ENCODE assay signal across 8 cellular contexts in genomic region chr2:86078801-86079545, GRCh38. TPM values are rescaled to one million over a fixed set of nuclear protein-coding genes. Genes with fewer than 3 reads are reported as not detected.
DNase-seq lines count a peak whose midpoint lies in the region; ATAC-seq, FAIRE-seq and TF ChIP-seq lines count a peak whose summit lies in the region.

No MANE protein-coding gene starts in this region.

- H3K4me2 ChIP-seq in HepG2 (ENCODE audit: low read depth, low read length) = no peak overlapping the region

- H3K27ac ChIP-seq in HepG2 (ENCODE audit: extremely low read length, insufficient read depth, low read length) = no peak overlapping the region

- no peaks in the 10 kb centered on the region for H3K9me3 ChIP-seq in HepG2 (ENCODE audit: low read length)

- H3K9ac ChIP-seq in HepG2 (ENCODE audit: insufficient read depth, low read depth, low read length) = no peak overlapping the region

- CTCF ChIA-PET in HepG2 (lab: Yijun Ruan, JAX; ENCODE audit: low intra/inter-chr PET ratio, low total read pairs) = interaction anchor here (1.1 to 2.6 kb wide), 2 partner anchors 251 to 350 kb away, joined by 3 to 33 read pairs; no protein-coding TSS in a partner anchor
- CTCF ChIA-PET in HEK293T (lab: Yijun Ruan, JAX) = interaction anchor here (0.6 to 3.2 kb wide), 3 partner anchors 11 to 251 kb away, joined by 3 to 19 read pairs (median 4); no protein-coding TSS in a partner anchor

- H3K4me1 ChIP-seq in HepG2 (ENCODE audit: insufficient read depth, low read length) = peaks cover 7% of the 10 kb centered on the region

- WGBS in HepG2 (ENCODE audit: low lambda C conversion rate) = 93% methylated on average over 7 of the region's 7 CpGs

- ATAC-seq in HepG2 = peak; percentile 32; the same call in 2 of the 3 replicates

- in situ Hi-C loops in HepG2 (cut with HindIII; ENCODE audit: extremely low pct_ligation_motif_present, low pct_unique_long_range_greater_than_20kb) = loop anchor here (5.0 to 10.0 kb wide), 2 partner anchors 252 to 344 kb away; no protein-coding TSS in a partner anchor

- no peak overlapping the region for H2AFZ ChIP-seq in HepG2 (ENCODE audit: low read length)

- peak; percentile 8 for DNase-seq in stimulated activated CD8-positive, alpha-beta memory T cell treated with anti-CD3 and anti-CD28 coated beads, Interleukin-12 subunit alpha, Interleukin-12 subunit beta, amount 100 ng/mL, for 1 hour (ENCODE audit: low read depth)
- no peak for DNase-seq in stimulated activated CD8-positive, alpha-beta memory T cell treated with anti-CD3 and anti-CD28 coated beads, Interleukin-4, amount 100 ng/mL, for 48 hours
- DNase-seq in NCI-H2227 treated with DMSO at 0.1 percent for 48 hours (lab: John Stamatoyannopoulos, UW) (peak; percentile 22), cardiac fibroblast (ENCODE audit: low read depth in 2 of 2) (peak; percentile 55 to 72), HepG2 (ENCODE audit: low spot score) (no peak), COLO668 (lab: John Stamatoyannopoulos, UW; ENCODE audit: unreplicated experiment) (no peak), HuH-7.5 (ENCODE audit: low spot score) (no peak), HEK293T (ENCODE audit: extremely low spot score) (no peak)

- no peaks in the 10 kb centered on the region for H3K27me3 ChIP-seq in HepG2 (ENCODE audit: control insufficient read depth in 1 of 2, insufficient read depth in 2 of 2, low read length in 2 of 2)

- peaks cover 2% of the 10 kb centered on the region; the same call in 1 of the 2 replicates for H4K20me1 ChIP-seq in HepG2 (ENCODE audit: insufficient read depth, low read length)

- no peak for TF ChIP-seq POLR2A in HepG2 (IDR thresholded peaks at IDR 0.05; ENCODE audit: insufficient read depth in 1 of 2, low read depth in 2 of 2, low read length in 2 of 2)

- TF ChIP-seq CTCF in cardiac fibroblast (IDR thresholded peaks at IDR 0.05; ENCODE audit: low read depth, low read length) (peak; percentile 66), HepG2 (CRISPR knock-in tag; IDR thresholded peaks at IDR 0.05) (peak; percentile 52)

- H3K4me3 ChIP-seq in cardiac fibroblast (replicated peaks in 1 of 2; ENCODE audit: low read depth in 2 of 2, low read length in 2 of 2) (no peak overlapping the region), HepG2 (replicated peaks in 1 of 3; ENCODE audit: insufficient read depth in 1 of 3, low read depth in 2 of 3, low read length in 3 of 3) (no peak overlapping the region)

- peaks cover 46 to 81% of the 10 kb centered on the region in 2 experiments for H3K36me3 ChIP-seq in HepG2 (replicated peaks in 1 of 2; ENCODE audit: control insufficient read depth in 1 of 2, insufficient read depth in 2 of 2, low read length in 2 of 2)

- POLR2A ChIA-PET in HepG2 (lab: Yijun Ruan, JAX) = no interaction called here
- POLR2A ChIA-PET in HEK293T (lab: Yijun Ruan, JAX) = no interaction called here

- intact Hi-C loops in HepG2 (cut with micrococcal nuclease; ENCODE audit: unreplicated experiment) = no loop called here

- no TSS peak for BruUV-seq in HepG2 (replicated peaks; lab: Mats Ljungman, UMichigan)

- FAIRE-seq in HepG2 (lab: Jason Lieb, UNC) = no peak

- H3K79me2 ChIP-seq in HepG2 (ENCODE audit: insufficient read depth, low read length) = no peaks in the 10 kb centered on the region

- no peak for TF ChIP-seq EP300 in HepG2 (IDR thresholded peaks at IDR 0.05; ENCODE audit: low read depth in 2 of 2, low read length in 2 of 2)
- TF ChIP-seq EP300 in HepG2 (CRISPR knock-in tag; IDR thresholded peaks at IDR 0.05; ENCODE audit: borderline replicate concordance) = no peak

- no peak for TF ChIP-seq RAD21 in HepG2 (CRISPR knock-in tag; IDR thresholded peaks at IDR 0.05)

TF ChIP-seq in HepG2, 621 proteins besides CTCF, POLR2A, EP300 and RAD21 (continues in another document):
- no peak for TF ChIP-seq NCOA2 (CRISPR knock-in tag; IDR thresholded peaks at IDR 0.05)

TF ChIP-seq in HEK293T, 16 proteins besides CTCF, POLR2A, EP300 and RAD21:
- TF ChIP-seq ARNT (IDR thresholded peaks at IDR 0.05) (no peak), LEF1 (IDR thresholded peaks at IDR 0.05; ENCODE audit: borderline replicate concordance) (no peak), FOXA1 (IDR thresholded peaks at IDR 0.05) (no peak), PKNOX1 (IDR thresholded peaks at IDR 0.05) (no peak), SUZ12 (IDR thresholded peaks at IDR 0.05) (no peak), FOXK2 (IDR thresholded peaks at IDR 0.05) (no peak), TARDBP (IDR thresholded peaks at IDR 0.05) (no peak), ZNF384 (IDR thresholded peaks at IDR 0.05) (no peak), SP1 (IDR thresholded peaks at IDR 0.05) (no peak), CTBP1 (IDR thresholded peaks at IDR 0.05; ENCODE audit: borderline replicate concordance) (no peak)

RNA-seq across cellular contexts. Expression of gene POLR1A, which starts 26.7 kb away (rescaled TPM):
- total RNA-seq in HepG2 (2016; rRNA removed; fragmentation: Illumina TruSeq; extraction: Trizol) = 39.9 and 61.1 TPM in 2 replicates
- 4.1 and 4.4 TPM in 2 replicates for total RNA-seq in HepG2 (2016; cell fraction: cytosol; rRNA removed; fragmentation: Illumina TruSeq; extraction: Trizol; ENCODE audit: low read depth)
- total RNA-seq in HepG2 (2016; cell fraction: insoluble cytoplasmic fraction; rRNA removed; fragmentation: Illumina TruSeq; extraction: Trizol) = 41.0 and 46.9 TPM in 2 replicates
- total RNA-seq in HepG2 (2016; cell fraction: membrane; rRNA removed; fragmentation: Illumina TruSeq; extraction: Trizol) = 11.5 and 14.0 TPM in 2 replicates
- 44.7 and 47.5 TPM in 2 replicates for total RNA-seq in HepG2 (2016; cell fraction: nucleus; rRNA removed; fragmentation: Illumina TruSeq; extraction: Trizol)
- polyA plus RNA-seq in HepG2 (2011; rRNA removed) = 6.5 and 7.2 TPM in 2 replicates
- 4.2 and 4.6 TPM in 2 replicates for polyA plus RNA-seq in HepG2 (2011; cell fraction: cytosol; rRNA removed)
- 13.7 and 16.1 TPM in 2 replicates for polyA plus RNA-seq in HepG2 (2011; cell fraction: nucleus; rRNA removed)
- polyA plus RNA-seq in HepG2 (2012) = 13.5 and 22.6 TPM in 2 replicates
- polyA plus RNA-seq in HepG2 (2016; cell fraction: cytosol; fragmentation: Illumina TruSeq; extraction: Trizol; ENCODE audit: low read depth) = 1.0 TPM in 2 replicates
- 14.6 and 20.3 TPM in 2 replicates for polyA plus RNA-seq in HepG2 (2016; cell fraction: insoluble cytoplasmic fraction; fragmentation: Illumina TruSeq; extraction: Trizol; ENCODE audit: low read depth)
- 2.5 and 3.0 TPM in 2 replicates for polyA plus RNA-seq in HepG2 (2016; cell fraction: membrane; fragmentation: Illumina TruSeq; extraction: Trizol; ENCODE audit: low read depth)
- 26.2 and 30.4 TPM in 2 replicates for polyA plus RNA-seq in HepG2 (2016; cell fraction: nucleus; fragmentation: Illumina TruSeq; extraction: Trizol; ENCODE audit: insufficient read depth, low read depth)
- polyA minus RNA-seq in HepG2 (2011; rRNA and poly(A)+ RNA removed; ENCODE audit: low replicate concordance) = 21.9 and 31.1 TPM in 2 replicates
- polyA minus RNA-seq in HepG2 (2011; cell fraction: cytosol; rRNA and poly(A)+ RNA removed) = 18.7 and 22.5 TPM in 2 replicates
- 50.6 and 72.4 TPM in 2 replicates for polyA minus RNA-seq in HepG2 (2011; cell fraction: nucleus; rRNA and poly(A)+ RNA removed)

RNA-seq across cellular contexts. Expression of gene PTCD3, which starts 27.1 kb away (rescaled TPM):
- total RNA-seq in HepG2 (2016; rRNA removed; fragmentation: Illumina TruSeq; extraction: Trizol) = 309 and 342 TPM in 2 replicates
- 71.6 and 79.2 TPM in 2 replicates for total RNA-seq in HepG2 (2016; cell fraction: cytosol; rRNA removed; fragmentation: Illumina TruSeq; extraction: Trizol; ENCODE audit: low read depth)
- total RNA-seq in HepG2 (2016; cell fraction: insoluble cytoplasmic fraction; rRNA removed; fragmentation: Illumina TruSeq; extraction: Trizol) = 310 TPM in 2 replicates
- 58.3 and 77.0 TPM in 2 replicates for total RNA-seq in HepG2 (2016; cell fraction: membrane; rRNA removed; fragmentation: Illumina TruSeq; extraction: Trizol)
- 445 and 480 TPM in 2 replicates for total RNA-seq in HepG2 (2016; cell fraction: nucleus; rRNA removed; fragmentation: Illumina TruSeq; extraction: Trizol)
- polyA plus RNA-seq in HepG2 (2011; rRNA removed) = 98.5 and 124 TPM in 2 replicates
- polyA plus RNA-seq in HepG2 (2011; cell fraction: cytosol; rRNA removed) = 24.5 and 34.9 TPM in 2 replicates
- polyA plus RNA-seq in HepG2 (2011; cell fraction: nucleus; rRNA removed) = 236 and 278 TPM in 2 replicates
- polyA plus RNA-seq in HepG2 (2012) = 66.3 and 99.3 TPM in 2 replicates
- 8.5 and 10.5 TPM in 2 replicates for polyA plus RNA-seq in HepG2 (2016; cell fraction: cytosol; fragmentation: Illumina TruSeq; extraction: Trizol; ENCODE audit: low read depth)
- polyA plus RNA-seq in HepG2 (2016; cell fraction: insoluble cytoplasmic fraction; fragmentation: Illumina TruSeq; extraction: Trizol; ENCODE audit: low read depth) = 166 and 170 TPM in 2 replicates
- polyA plus RNA-seq in HepG2 (2016; cell fraction: membrane; fragmentation: Illumina TruSeq; extraction: Trizol; ENCODE audit: low read depth) = 10.8 and 14.6 TPM in 2 replicates
- polyA plus RNA-seq in HepG2 (2016; cell fraction: nucleus; fragmentation: Illumina TruSeq; extraction: Trizol; ENCODE audit: insufficient read depth, low read depth) = 350 and 370 TPM in 2 replicates
- polyA minus RNA-seq in HepG2 (2011; rRNA and poly(A)+ RNA removed; ENCODE audit: low replicate concordance) = 87.7 and 177 TPM in 2 replicates
- 91.6 and 159 TPM in 2 replicates for polyA minus RNA-seq in HepG2 (2011; cell fraction: cytosol; rRNA and poly(A)+ RNA removed)
- 941 and 2,119 TPM in 2 replicates for polyA minus RNA-seq in HepG2 (2011; cell fraction: nucleus; rRNA and poly(A)+ RNA removed)

Comparison
In these comparisons a context has a peak if more than half of its experiments do, and no peak if none do; other contexts are left out.
1. DNase-seq: peak in stimulated activated CD8-positive, alpha-beta memory T cell treated with anti-CD3 and anti-CD28 coated beads, Interleukin-12 subunit alpha, Interleukin-12 subunit beta, amount 100 ng/mL, for 1 hour (single experiment), NCI-H2227 treated with DMSO at 0.1 percent for 48 hours (single experiment) and cardiac fibroblast (2 of 2); none in stimulated activated CD8-positive, alpha-beta memory T cell treated with anti-CD3 and anti-CD28 coated beads, Interleukin-4, amount 100 ng/mL, for 48 hours (single experiment), HepG2 (single experiment), COLO668 (single experiment), HuH-7.5 (single experiment) and HEK293T (single experiment).